Comparison of ENCODE assay signal across 20 cellular contexts in the genomic region with DNA sequence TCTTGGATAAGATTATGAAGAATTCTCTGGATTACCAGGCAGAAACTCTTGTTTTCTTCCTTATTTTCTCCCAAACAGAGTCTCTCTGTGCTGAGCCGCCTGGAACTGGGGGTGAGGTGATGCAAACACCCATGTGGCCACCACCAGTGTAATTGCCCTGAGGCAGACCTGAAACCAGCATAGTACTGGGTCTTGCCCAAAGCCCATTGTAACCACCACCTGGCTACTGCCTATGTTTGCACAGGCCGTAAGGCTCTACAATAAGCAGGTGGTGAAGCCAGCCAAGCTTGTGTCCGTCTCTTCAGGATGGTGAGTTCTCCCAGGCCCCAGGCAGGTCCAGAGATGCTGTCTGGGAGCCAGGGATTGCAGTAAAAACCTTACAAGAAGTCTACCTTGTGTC.
"Had no signal": no experiment of that assay in that cellular context is flagged by ENCODE, and none has a peak within 500 bp of the region (broad histone marks: within the 10 kb centered on the region; RNA-seq: fewer than 3 reads in every experiment).

No MANE protein-coding gene starts in this region.

- H3K4me1 Mint-ChIP-seq: naive B cell, nephron had no signal

- H3K4me3 ChIP-seq: gastrocnemius medialis, lung, psoas muscle, stomach, thoracic aorta, transverse colon had no signal

- H3K36me3 ChIP-seq: gastrocnemius medialis, stomach, thoracic aorta, transverse colon had no signal

- H3K27ac ChIP-seq: gastrocnemius medialis, psoas muscle, stomach, thoracic aorta, transverse colon had no signal

- ATAC-seq: esophagus mucosa, gastrocnemius medialis, left colon, left ventricle myocardium superior, psoas muscle, sciatic nerve had no signal

- H3K27me3 Mint-ChIP-seq: naive B cell had no signal

- H3K4me1 ChIP-seq: gastrocnemius medialis, psoas muscle, transverse colon had no signal

- H3K9me3 ChIP-seq: gastrocnemius medialis had no signal

- H3K27ac Mint-ChIP-seq: nephron had no signal

- DNase-seq: effector memory CD4-positive, alpha-beta T cell; gastrocnemius medialis; left colon; left ventricle myocardium superior; mesendoderm; naive B cell; psoas muscle; retina; stimulated activated CD4-positive, alpha-beta T cell treated with anti-CD3 and anti-CD28 coated beads, Interleukin-2, amount 100 ng/mL, for 24 hours; stimulated activated CD4-positive, alpha-beta T cell treated with anti-CD3 and anti-CD28 coated beads, Interleukin-4, amount 100 ng/mL, for 4 hours; stimulated activated naive CD4-positive, alpha-beta T cell; stomach; substantia nigra; transverse colon had no signal

- H3K27me3 ChIP-seq: gastrocnemius medialis, stomach, transverse colon had no signal

- FAIRE-seq: endometrium had no signal

- H3K4me3 Mint-ChIP-seq: naive B cell, nephron had no signal
